14 cellular contexts compared by ENCODE assay signal in genomic region chr11:128575174-128575955, GRCh38. TPM values are rescaled to one million over a fixed set of nuclear protein-coding genes. Genes with fewer than 3 reads are reported as not detected.
DNase-seq lines count a peak whose midpoint lies in the region; ATAC-seq lines count a peak whose summit lies in the region.
"Had no signal": no experiment of that assay in that cellular context is flagged by ENCODE, and none has a peak within 500 bp of the region (broad histone marks: within the 10 kb centered on the region; RNA-seq: fewer than 3 reads in every experiment).

No MANE protein-coding gene starts in this region.

- H3K27ac ChIP-seq in ACC112 (ENCODE audit: low read depth, low read length) (peak overlapping the region; percentile 26; the same call in 1 of the 2 replicates), muscle layer of duodenum (ENCODE audit: low read length) (peak overlapping the region; percentile 1)
- H3K27ac ChIP-seq: RWPE1, suprapubic skin, VCaP had no signal

- H3K36me3 Mint-ChIP-seq in T-helper 17 cell (ENCODE audit: low read depth): no peaks in the 10 kb centered on the region

- H3K9me3 ChIP-seq in T-helper 17 cell (ENCODE audit: control insufficient read depth, low read length, poor library complexity, severe bottlenecking): no peaks in the 10 kb centered on the region
- peaks cover 0 to 5% of the 10 kb centered on the region in 2 donors for H3K9me3 ChIP-seq in muscle layer of duodenum (ENCODE audit: control insufficient read depth in 1 of 2, low read length in 2 of 2)
- H3K9me3 ChIP-seq: suprapubic skin had no signal

- peaks cover 26% of the 10 kb centered on the region for H3K4me1 ChIP-seq in ACC112 (ENCODE audit: control insufficient read depth, insufficient read depth, low read length, unreplicated experiment)
- H3K4me1 ChIP-seq in muscle layer of duodenum (ENCODE audit: control insufficient read depth in 1 of 2, insufficient read depth in 2 of 2, low read length in 2 of 2): peaks cover 0 to 18% of the 10 kb centered on the region in 2 donors

- no peaks in the 10 kb centered on the region for H3K27me3 ChIP-seq in ACC112 (ENCODE audit: insufficient read depth, low read length)
- no peaks in the 10 kb centered on the region for H3K27me3 ChIP-seq in muscle layer of duodenum (ENCODE audit: low read depth, low read length)
- H3K27me3 ChIP-seq: suprapubic skin had no signal

- no peak overlapping the region for H2AFZ ChIP-seq in ACC112 (ENCODE audit: low read length, unreplicated experiment)

- H3K4me3 Mint-ChIP-seq in T-helper 17 cell: peak overlapping the region; percentile 21

- H3K4me1 Mint-ChIP-seq in T-helper 17 cell: peaks cover 23% of the 10 kb centered on the region

- H3K4me3 ChIP-seq in ACC112 (ENCODE audit: low read depth, low read length) (no peak overlapping the region), muscle layer of duodenum (ENCODE audit: low read depth in 1 of 2, low read length in 2 of 2) (no peak overlapping the region)
- H3K4me3 ChIP-seq: suprapubic skin had no signal

- ATAC-seq in GM19467 (IDR thresholded peaks at IDR 0.05; ENCODE audit: unreplicated experiment) (peak; percentile 15), T-helper 17 cell (peak; percentile 41), GM21717 (IDR thresholded peaks at IDR 0.05; ENCODE audit: unreplicated experiment) (no peak), GM21786 (IDR thresholded peaks at IDR 0.05; ENCODE audit: unreplicated experiment) (no peak)

- DNase-seq in T-helper 17 cell (no peak), pons (ENCODE audit: low spot score) (no peak)
- DNase-seq in stimulated activated naive CD4-positive, alpha-beta T cell (lab: John Stamatoyannopoulos, UW): no peak
- DNase-seq: activated T-cell treated with anti-CD3 and anti-CD28 coated beads, Interleukin-2, amount 50 U/mL, for 48 hours; NCI-H2081 treated with DMSO at 0.1 percent for 48 hours; stimulated activated CD4-positive, alpha-beta T cell treated with anti-CD3 and anti-CD28 coated beads, Interleukin-4, amount 100 ng/mL, for 24 hours had no signal

- H3K27me3 Mint-ChIP-seq in T-helper 17 cell: no peaks in the 10 kb centered on the region

- no peaks in the 10 kb centered on the region for H3K79me2 ChIP-seq in ACC112 (ENCODE audit: control insufficient read depth, insufficient read depth, low read length, unreplicated experiment)

- no peak overlapping the region for H3K27ac Mint-ChIP-seq in T-helper 17 cell

- H3K36me3 ChIP-seq in ACC112 (ENCODE audit: insufficient read depth, low read length) (no peaks in the 10 kb centered on the region), muscle layer of duodenum (ENCODE audit: control insufficient read depth in 1 of 2, insufficient read depth in 2 of 2, low read length in 2 of 2) (no peaks in the 10 kb centered on the region)
- H3K36me3 ChIP-seq: suprapubic skin had no signal

RNA-seq across cellular contexts. Expression of gene ETS1, which starts 12.0 kb away (rescaled TPM):
- total RNA-seq in T-helper 17 cell: 100 to 1,000 TPM; 670 to 745 TPM

Comparison
In these comparisons a context has a peak if more than half of its experiments do, and no peak if none do; other contexts are left out.
1. ATAC-seq: peak in GM19467 (single experiment) and T-helper 17 cell (single experiment); none in GM21717 (single experiment) and GM21786 (single experiment).